In genomic region chr19:21694171-21694906, GRCh38 we compare ENCODE assay signal across 25 cellular contexts.
"Had no signal": no experiment of that assay in that cellular context is flagged by ENCODE, and none has a peak within 500 bp of the region (broad histone marks: within the 10 kb centered on the region; RNA-seq: fewer than 3 reads in every experiment).

No MANE protein-coding gene starts in this region.

- H3K9me3 ChIP-seq: body of pancreas, lower lobe of right lung, right lobe of liver, stomach, transverse colon had no signal

- DNase-seq: activated CD4-positive, alpha-beta T cell treated with anti-CD3 and anti-CD28 coated beads, Interleukin-2, amount 10 ng/mL, durations not matched to agents 7 days and 5 days; activated CD4-positive, CD25-positive, alpha-beta regulatory T cell treated with anti-CD3 and anti-CD28 coated beads, Interleukin-2, amount 50 U/mL, for 72 hours; activated CD8-positive, alpha-beta memory T cell treated with anti-CD3 and anti-CD28 coated beads, Interleukin-2, amount 10 ng/mL, durations not matched to agents 7 days and 5 days; activated CD8-positive, alpha-beta T cell treated with anti-CD3 and anti-CD28 coated beads for 36 hours; activated gamma-delta T cell; activated naive CD4-positive, alpha-beta T cell treated with anti-CD3 and anti-CD28 coated beads, Interleukin-2, amount 50 U/mL, for 16 hours; activated naive CD8-positive, alpha-beta T cell treated with anti-CD3 and anti-CD28 coated beads, Interleukin-2, amount 50 U/mL, for 24 hours; activated T-cell treated with anti-CD3 and anti-CD28 coated beads for 4 hours; body of pancreas; effector CD4-positive, alpha-beta T cell; erythroblast; foreskin keratinocyte; kidney; lower lobe of right lung; naive thymus-derived CD8-positive, alpha-beta T cell; right lobe of liver; stimulated activated CD4-positive, alpha-beta T cell treated with anti-CD3 and anti-CD28 coated beads, Interleukin-2, amount 100 ng/mL, for 24 hours; stomach; transverse colon; WERI-Rb-1 had no signal

- H3K36me3 ChIP-seq: lower lobe of right lung, right lobe of liver, stomach, suprapubic skin, transverse colon, WERI-Rb-1 had no signal

- FAIRE-seq: endometrium, kidney, TTC549, urothelium cell line had no signal

- H3K27me3 ChIP-seq: body of pancreas, foreskin keratinocyte, right lobe of liver, stomach, suprapubic skin, transverse colon had no signal

- H3K4me1 ChIP-seq: foreskin keratinocyte, lower lobe of right lung, right lobe of liver, stomach, suprapubic skin, transverse colon had no signal

- H3K4me3 ChIP-seq: body of pancreas, lower lobe of right lung, right lobe of liver, skin epidermis, stomach, suprapubic skin, transverse colon had no signal

- H3K27ac ChIP-seq: foreskin keratinocyte, lower lobe of right lung, right lobe of liver, skin epidermis, stomach, suprapubic skin, transverse colon, WERI-Rb-1 had no signal
